8 cellular contexts compared by ENCODE assay signal in genomic region chr16:85570735-85571562, GRCh38. TPM values are rescaled to one million over a fixed set of nuclear protein-coding genes. Genes with fewer than 3 reads are reported as not detected.
DNase-seq lines count a peak whose midpoint lies in the region; ATAC-seq and TF ChIP-seq lines count a peak whose summit lies in the region.

No MANE protein-coding gene starts in this region.

- DNase-seq in CD8-positive, alpha-beta T cell, result peak in 6 of 7 experiments; percentile 23 to 71 (median 50)
- DNase-seq in MV-4-11 (lab: John Stamatoyannopoulos, UW) (peak; percentile 99), HuH-7.5 (ENCODE audit: low spot score) (no peak), dermis blood vessel endothelial cell (no peak), NCI-H2029 treated with DMSO at 0.1 percent for 48 hours (lab: John Stamatoyannopoulos, UW) (no peak)

- H3K9me3 ChIP-seq in CD8-positive, alpha-beta T cell (ENCODE audit: low read length), result no peaks in the 10 kb centered on the region

- intact Hi-C loops in CD8-positive, alpha-beta T cell (cut with DNase I, micrococcal nuclease), result loop anchor here in 1 of 2 experiments (5.0 kb wide), 1 partner anchor 41 kb away; the partner anchor contains the start of gene GSE1
- intact Hi-C loops in dendritic cell treated with granulocyte-macrophage colony-stimulating factor and Interleukin-4, amounts not matched to agents 40 ng/mL and 50 ng/mL, for 4 days (cut with micrococcal nuclease), result loop anchor here (2.0 to 5.0 kb wide), 2 partner anchors 44 to 89 kb away; no protein-coding TSS in a partner anchor

- H3K36me3 ChIP-seq in CD8-positive, alpha-beta T cell (ENCODE audit: insufficient read depth, low read length), result no peaks in the 10 kb centered on the region

- H3K27ac ChIP-seq in CD8-positive, alpha-beta T cell (ENCODE audit: low read depth, low read length), result peak overlapping the region; percentile 34

- POLR2A ChIA-PET in CD8-positive, alpha-beta T cell (lab: Charles Lee), result interaction anchor here (3.2 kb wide), 1 partner anchor 13 kb away, joined by 22 read pairs; no protein-coding TSS in a partner anchor

- TF ChIP-seq CTCF in CD8-positive, alpha-beta T cell (IDR thresholded peaks at IDR 0.05), result no peak

- peak overlapping the region; percentile 75 for H3K4me3 Mint-ChIP-seq in CD8-positive, alpha-beta T cell
- H3K4me3 Mint-ChIP-seq in dendritic cell treated with granulocyte-macrophage colony-stimulating factor and Interleukin-4, amounts not matched to agents 40 ng/mL and 50 ng/mL, for 4 days, result peak overlapping the region; percentile 48
- H3K4me3 Mint-ChIP-seq in stimulated activated memory B cell treated with anti-CD40 and anti-IgM and Interleukin-4, amounts not matched to agents 10 μg/mL and 1 μg/mL and 100 μg/mL, for 72 hours, result peak overlapping the region; percentile 38

- CTCF ChIA-PET in CD8-positive, alpha-beta T cell (lab: Charles Lee), result interaction anchor here (1.4 to 2.4 kb wide), 3 partner anchors 9 to 17 kb away, joined by 3 to 12 read pairs (median 3); no protein-coding TSS in a partner anchor

- peak overlapping the region; percentile 89 for H3K27ac Mint-ChIP-seq in CD8-positive, alpha-beta T cell
- peak overlapping the region; percentile 97 for H3K27ac Mint-ChIP-seq in dendritic cell treated with granulocyte-macrophage colony-stimulating factor and Interleukin-4, amounts not matched to agents 40 ng/mL and 50 ng/mL, for 4 days
- peak overlapping the region; percentile 78 for H3K27ac Mint-ChIP-seq in stimulated activated memory B cell treated with anti-CD40 and anti-IgM and Interleukin-4, amounts not matched to agents 10 μg/mL and 1 μg/mL and 100 μg/mL, for 72 hours

- peaks cover 65% of the 10 kb centered on the region for H3K4me1 ChIP-seq in CD8-positive, alpha-beta T cell (ENCODE audit: insufficient read depth, low read length)

- H3K4me1 Mint-ChIP-seq in CD8-positive, alpha-beta T cell (ENCODE audit: low read depth), result peaks cover 76% of the 10 kb centered on the region
- H3K4me1 Mint-ChIP-seq in dendritic cell treated with granulocyte-macrophage colony-stimulating factor and Interleukin-4, amounts not matched to agents 40 ng/mL and 50 ng/mL, for 4 days (ENCODE audit: low read depth), result peaks cover 99% of the 10 kb centered on the region
- H3K4me1 Mint-ChIP-seq in stimulated activated memory B cell treated with anti-CD40 and anti-IgM and Interleukin-4, amounts not matched to agents 10 μg/mL and 1 μg/mL and 100 μg/mL, for 72 hours, result peaks cover 62% of the 10 kb centered on the region

- H3K27me3 ChIP-seq in CD8-positive, alpha-beta T cell (ENCODE audit: insufficient read depth, low read length), result no peaks in the 10 kb centered on the region

- ATAC-seq in CD8-positive, alpha-beta T cell, result peak; percentile 79
- ATAC-seq in GM21423 (IDR thresholded peaks at IDR 0.05; ENCODE audit: unreplicated experiment), result peak; percentile 42
- peak; percentile 82 for ATAC-seq in stimulated activated memory B cell treated with anti-CD40 and anti-IgM and Interleukin-4, amounts not matched to agents 10 μg/mL and 1 μg/mL and 100 μg/mL, for 72 hours

- H3K4me3 ChIP-seq in CD8-positive, alpha-beta T cell (ENCODE audit: low read depth, low read length), result peak overlapping the region; percentile 40

- H3K27me3 Mint-ChIP-seq in CD8-positive, alpha-beta T cell (ENCODE audit: low read depth), result no peaks in the 10 kb centered on the region
- peaks cover 4% of the 10 kb centered on the region for H3K27me3 Mint-ChIP-seq in dendritic cell treated with granulocyte-macrophage colony-stimulating factor and Interleukin-4, amounts not matched to agents 40 ng/mL and 50 ng/mL, for 4 days
- no peaks in the 10 kb centered on the region for H3K27me3 Mint-ChIP-seq in stimulated activated memory B cell treated with anti-CD40 and anti-IgM and Interleukin-4, amounts not matched to agents 10 μg/mL and 1 μg/mL and 100 μg/mL, for 72 hours

- H3K36me3 Mint-ChIP-seq in CD8-positive, alpha-beta T cell, result peaks cover 3% of the 10 kb centered on the region
- no peaks in the 10 kb centered on the region for H3K36me3 Mint-ChIP-seq in dendritic cell treated with granulocyte-macrophage colony-stimulating factor and Interleukin-4, amounts not matched to agents 40 ng/mL and 50 ng/mL, for 4 days (ENCODE audit: low read depth)
- no peaks in the 10 kb centered on the region for H3K36me3 Mint-ChIP-seq in stimulated activated memory B cell treated with anti-CD40 and anti-IgM and Interleukin-4, amounts not matched to agents 10 μg/mL and 1 μg/mL and 100 μg/mL, for 72 hours

- no peaks in the 10 kb centered on the region for H3K9me3 Mint-ChIP-seq in CD8-positive, alpha-beta T cell
- H3K9me3 Mint-ChIP-seq in dendritic cell treated with granulocyte-macrophage colony-stimulating factor and Interleukin-4, amounts not matched to agents 40 ng/mL and 50 ng/mL, for 4 days, result no peaks in the 10 kb centered on the region
- H3K9me3 Mint-ChIP-seq in stimulated activated memory B cell treated with anti-CD40 and anti-IgM and Interleukin-4, amounts not matched to agents 10 μg/mL and 1 μg/mL and 100 μg/mL, for 72 hours, result no peaks in the 10 kb centered on the region

RNA-seq across cellular contexts. Expression of gene GSE1, which starts 42.2 kb away (rescaled TPM):
- 10 to 100 TPM; 67.8 to 72.1 TPM for total RNA-seq in CD8-positive, alpha-beta T cell
- 27.5 and 28.8 TPM in 2 replicates for total RNA-seq in dermis blood vessel endothelial cell

Comparison
In these comparisons a context has a peak if more than half of its experiments do, and no peak if none do; other contexts are left out.
1. DNase-seq: peak in CD8-positive, alpha-beta T cell (6 of 7) and MV-4-11 (single experiment); none in HuH-7.5 (single experiment), dermis blood vessel endothelial cell (single experiment) and NCI-H2029 treated with DMSO at 0.1 percent for 48 hours (single experiment).
2. Peak in every context shown above with its lines, with median percentiles within 50 percentile points of each other: ATAC-seq, H3K27ac Mint-ChIP-seq and H3K4me3 Mint-ChIP-seq.